In the genomic region with DNA sequence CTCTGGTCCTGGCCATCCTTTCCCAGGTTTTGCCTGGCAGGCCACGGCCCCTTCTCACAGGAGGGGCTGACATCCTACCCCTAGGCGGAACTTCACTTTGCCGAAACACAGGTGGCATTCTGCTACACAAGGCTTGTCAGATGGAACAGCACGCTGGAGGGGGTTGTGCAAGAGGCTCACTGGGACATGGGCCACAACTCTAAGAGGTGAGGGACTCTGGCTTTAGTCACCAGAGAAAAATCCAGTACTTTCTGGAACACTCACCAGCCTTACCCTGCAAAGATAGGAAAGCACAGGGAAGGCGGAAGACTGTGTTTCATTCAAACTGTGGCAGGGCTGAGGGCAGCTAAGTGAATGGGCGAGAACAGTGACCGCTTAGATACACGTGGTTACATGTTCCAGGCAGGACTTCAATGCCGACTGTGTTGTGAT, we compare ENCODE assay signal across 10 cellular contexts. TPM values are rescaled to one million over a fixed set of nuclear protein-coding genes. Genes with fewer than 3 reads are reported as not detected.
A peak's percentile ranks its signal among the peaks of the same experiment; 100 is the strongest.
DNase-seq lines count a peak whose midpoint lies in the region; TF ChIP-seq lines count a peak whose summit lies in the region.
"Had no signal": no experiment of that assay in that cellular context is flagged by ENCODE, and none has a peak within 500 bp of the region (broad histone marks: within the 10 kb centered on the region; RNA-seq: fewer than 3 reads in every experiment).

No MANE protein-coding gene starts in this region.

- H3K4me3 Mint-ChIP-seq in activated CD4-positive, alpha-beta memory T cell treated with anti-CD3 and anti-CD28 coated beads for 36 hours, result no peak overlapping the region
- no peak overlapping the region for H3K4me3 Mint-ChIP-seq in activated T-cell treated with anti-CD3 and anti-CD28 coated beads, Interleukin-2, amount 50 U/mL, for 24 hours
- H3K4me3 Mint-ChIP-seq: CD14-positive monocyte had no signal

- no peak for TF ChIP-seq EP300 in ovary (IDR thresholded peaks at IDR 0.05)

- H3K4me1 Mint-ChIP-seq in activated CD4-positive, alpha-beta memory T cell treated with anti-CD3 and anti-CD28 coated beads for 36 hours (ENCODE audit: low read depth), result peaks cover 12% of the 10 kb centered on the region
- H3K4me1 Mint-ChIP-seq in activated T-cell treated with anti-CD3 and anti-CD28 coated beads, Interleukin-2, amount 50 U/mL, for 24 hours (ENCODE audit: low read depth), result peaks cover 11% of the 10 kb centered on the region

- H3K27me3 ChIP-seq in ovary, result no peaks in the 10 kb centered on the region

- peak overlapping the region; percentile 47 to 86 for H3K27ac ChIP-seq in ovary

- TF ChIP-seq CTCF in fibroblast of villous mesenchyme (IDR thresholded peaks at IDR 0.05; ENCODE audit: insufficient read depth, low read depth, low read length), result no peak
- no peak for TF ChIP-seq CTCF in ovary (IDR thresholded peaks at IDR 0.05)

- H3K4me3 ChIP-seq in fibroblast of villous mesenchyme (ENCODE audit: low read depth, low read length), result no peak overlapping the region
- H3K4me3 ChIP-seq in ovary, result no peak overlapping the region

- no peaks in the 10 kb centered on the region for H3K36me3 ChIP-seq in ovary

- no peaks in the 10 kb centered on the region for H3K36me3 Mint-ChIP-seq in activated CD4-positive, alpha-beta memory T cell treated with anti-CD3 and anti-CD28 coated beads for 36 hours
- H3K36me3 Mint-ChIP-seq in activated T-cell treated with anti-CD3 and anti-CD28 coated beads, Interleukin-2, amount 50 U/mL, for 24 hours (ENCODE audit: low read depth), result no peaks in the 10 kb centered on the region

- H3K27me3 Mint-ChIP-seq in activated CD4-positive, alpha-beta memory T cell treated with anti-CD3 and anti-CD28 coated beads for 36 hours, result no peaks in the 10 kb centered on the region
- peaks cover 3% of the 10 kb centered on the region for H3K27me3 Mint-ChIP-seq in activated T-cell treated with anti-CD3 and anti-CD28 coated beads, Interleukin-2, amount 50 U/mL, for 24 hours

- H3K4me1 ChIP-seq in ovary (ENCODE audit: insufficient read depth), result peaks cover 43% of the 10 kb centered on the region

- DNase-seq in AG20443 (ENCODE audit: low spot score), result peak; percentile 83
- peak; percentile 23 to 48 for DNase-seq in SW 1271 (lab: John Stamatoyannopoulos, UW)
- peak; percentile 90 for DNase-seq in fibroblast of villous mesenchyme (ENCODE audit: low read depth)
- DNase-seq in ovary, result peak in 4 of 5 donors; percentile 52 to 80 (median 60)
- no peak for DNase-seq in activated CD4-positive, alpha-beta memory T cell treated with anti-CD3 and anti-CD28 coated beads for 36 hours
- DNase-seq in NCI-H2029 treated with DMSO at 0.1 percent for 48 hours (lab: John Stamatoyannopoulos, UW), result no peak
- DNase-seq in activated T-cell treated with anti-CD3 and anti-CD28 coated beads, Interleukin-2, amount 50 U/mL, for 24 hours, result no peak
- DNase-seq in activated CD4-positive, alpha-beta T cell treated with anti-CD3 and anti-CD28 coated beads, Interleukin-2, amount 50 U/mL, for 48 hours, result no peak
- DNase-seq: activated T-cell treated with anti-CD3 and anti-CD28 coated beads, Interleukin-2, amount 50 U/mL, for 1 hour had no signal

- TF ChIP-seq POLR2A in ovary (IDR thresholded peaks at IDR 0.05), result no peak

- CTCF ChIA-PET in activated CD4-positive, alpha-beta memory T cell treated with anti-CD3 and anti-CD28 coated beads for 36 hours (lab: Charles Lee), result no interaction called here

- intact Hi-C loops in ovary (cut with DNase I), result no loop called here
- intact Hi-C loops in activated CD4-positive, alpha-beta memory T cell treated with anti-CD3 and anti-CD28 coated beads for 36 hours (cut with micrococcal nuclease), result no loop called here

- POLR2A ChIA-PET in activated CD4-positive, alpha-beta memory T cell treated with anti-CD3 and anti-CD28 coated beads for 36 hours (lab: Charles Lee), result no interaction called here

- no peaks in the 10 kb centered on the region for H3K9me3 ChIP-seq in ovary

- WGBS in ovary, 3 donors, result 36 to 43% (median 42%) methylated on average over 9 of the region's 9 CpGs

- H3K9me3 Mint-ChIP-seq in activated CD4-positive, alpha-beta memory T cell treated with anti-CD3 and anti-CD28 coated beads for 36 hours, result no peaks in the 10 kb centered on the region
- H3K9me3 Mint-ChIP-seq in activated T-cell treated with anti-CD3 and anti-CD28 coated beads, Interleukin-2, amount 50 U/mL, for 24 hours, result no peaks in the 10 kb centered on the region
- H3K9me3 Mint-ChIP-seq: CD14-positive monocyte had no signal

- no peak overlapping the region for H3K27ac Mint-ChIP-seq in activated CD4-positive, alpha-beta memory T cell treated with anti-CD3 and anti-CD28 coated beads for 36 hours
- no peak overlapping the region for H3K27ac Mint-ChIP-seq in activated T-cell treated with anti-CD3 and anti-CD28 coated beads, Interleukin-2, amount 50 U/mL, for 24 hours

RNA-seq across cellular contexts. Expression of a gene that starts 18.3 kb away (rescaled TPM):
- total RNA-seq in fibroblast of villous mesenchyme (36.4 and 54.8 TPM in 2 replicates), ovary (100 to 1,000 TPM in 5 of 7 donors, 10 to 100 TPM in 2; 82.4 to 171 (median 120) TPM)
- 100 to 1,000 TPM in 1 of 2 donors, 10 to 100 TPM in 1; 59.0 to 106 TPM for polyA plus RNA-seq in ovary
- 1 to 10 TPM; 1.6 to 1.7 TPM for total RNA-seq in activated CD4-positive, alpha-beta memory T cell treated with anti-CD3 and anti-CD28 coated beads for 36 hours

RNA-seq across cellular contexts. Expression of a gene that starts 31.8 kb away (rescaled TPM):
- total RNA-seq in fibroblast of villous mesenchyme, result not detected in 2 replicates
- total RNA-seq in ovary, result under 1 TPM in 1 of 7 donors, not detected in 6; 0.25 TPM
- polyA plus RNA-seq in ovary, result not detected
- total RNA-seq in activated CD4-positive, alpha-beta memory T cell treated with anti-CD3 and anti-CD28 coated beads for 36 hours, result not detected
- polyA plus RNA-seq: CD14-positive monocyte had no signal

Comparison
In these comparisons a context has a peak if more than half of its experiments do, and no peak if none do; other contexts are left out.
1. DNase-seq: peak in AG20443 (single experiment), SW 1271 (2 of 2), fibroblast of villous mesenchyme (single experiment) and ovary (4 of 5); none in activated CD4-positive, alpha-beta memory T cell treated with anti-CD3 and anti-CD28 coated beads for 36 hours (single experiment), NCI-H2029 treated with DMSO at 0.1 percent for 48 hours (single experiment), activated T-cell treated with anti-CD3 and anti-CD28 coated beads, Interleukin-2, amount 50 U/mL, for 24 hours (single experiment) and activated CD4-positive, alpha-beta T cell treated with anti-CD3 and anti-CD28 coated beads, Interleukin-2, amount 50 U/mL, for 48 hours (0 of 2).
2. RNA of a gene that starts 18.3 kb away (total RNA-seq): 82.4 to 171 TPM in ovary and 36.4 to 54.8 TPM in fibroblast of villous mesenchyme; 1.6 to 1.7 TPM in activated CD4-positive, alpha-beta memory T cell treated with anti-CD3 and anti-CD28 coated beads for 36 hours; every median in the first group is over 10 times any median in the second.